ENCODE assay signal across 10 cellular contexts in genomic region chr4:145920205-145920604, GRCh38. TPM values are rescaled to one million over a fixed set of nuclear protein-coding genes. Genes with fewer than 3 reads are reported as not detected.
DNase-seq lines count a peak whose midpoint lies in the region; ATAC-seq lines count a peak whose summit lies in the region.
"Had no signal": no experiment of that assay in that cellular context is flagged by ENCODE, and none has a peak within 500 bp of the region (broad histone marks: within the 10 kb centered on the region; RNA-seq: fewer than 3 reads in every experiment).

No MANE protein-coding gene starts in this region.

- H3K4me3 ChIP-seq in aorta (ENCODE audit: low read length in 2 of 2) = no peak overlapping the region

- no peaks in the 10 kb centered on the region for H3K36me3 ChIP-seq in aorta (ENCODE audit: control insufficient read depth in 1 of 2, insufficient read depth in 2 of 2, low read length in 1 of 2)

- H3K27ac ChIP-seq in aorta (ENCODE audit: low read depth in 1 of 2, low read length in 2 of 2) = peak overlapping the region in 1 of 2 donors; percentile 28
- H3K27ac ChIP-seq: 22Rv1 had no signal

- no peak for DNase-seq in activated T-cell treated with anti-CD3 and anti-CD28 coated beads, Interleukin-2, amount 50 U/mL, for 24 hours
- DNase-seq in activated T-cell treated with anti-CD3 and anti-CD28 coated beads for 4 hours (no peak), dedifferentiated amniotic fluid mesenchymal stem cell (ENCODE audit: extremely low spot score) (peak; percentile 95), lung microvascular endothelial cell (ENCODE audit: low read depth in 2 of 2) (peak; percentile 83 to 97), aorta (peak in 1 of 2 donors; percentile 57), NCI-H345 (lab: John Stamatoyannopoulos, UW) (no peak), retina (no peak)
- DNase-seq in activated T-helper 1 cell treated with anti-CD3 and anti-CD28 coated beads, Interleukin-12 subunit alpha, Interleukin-12 subunit beta, Interleukin-2, Interleukin-4 antibody, amounts not matched to agents 30 ng/mL and 10 ng/mL and 1 ng/mL, durations not matched to agents 14 hours and 24 hours and 36 hours (ENCODE audit: low spot score) = no peak
- DNase-seq: NCI-H748 treated with DMSO at 0.1 percent for 48 hours had no signal

- H3K36me3 Mint-ChIP-seq in activated T-cell treated with anti-CD3 and anti-CD28 coated beads, Interleukin-2, amount 50 U/mL, for 24 hours (ENCODE audit: low read depth) = peaks cover 62% of the 10 kb centered on the region
- peaks cover 18% of the 10 kb centered on the region for H3K36me3 Mint-ChIP-seq in activated T-helper 1 cell treated with anti-CD3 and anti-CD28 coated beads, Interleukin-12 subunit alpha, Interleukin-12 subunit beta, Interleukin-2, Interleukin-4 antibody, amounts not matched to agents 30 ng/mL and 10 ng/mL and 1 ng/mL, durations not matched to agents 14 hours and 24 hours and 36 hours (ENCODE audit: low read depth)

- H3K27me3 Mint-ChIP-seq in activated T-cell treated with anti-CD3 and anti-CD28 coated beads, Interleukin-2, amount 50 U/mL, for 24 hours = no peaks in the 10 kb centered on the region
- H3K27me3 Mint-ChIP-seq in activated T-helper 1 cell treated with anti-CD3 and anti-CD28 coated beads, Interleukin-12 subunit alpha, Interleukin-12 subunit beta, Interleukin-2, Interleukin-4 antibody, amounts not matched to agents 30 ng/mL and 10 ng/mL and 1 ng/mL, durations not matched to agents 14 hours and 24 hours and 36 hours (ENCODE audit: insufficient read depth) = no peaks in the 10 kb centered on the region

- H3K4me3 Mint-ChIP-seq in activated T-cell treated with anti-CD3 and anti-CD28 coated beads, Interleukin-2, amount 50 U/mL, for 24 hours = no peak overlapping the region
- no peak overlapping the region for H3K4me3 Mint-ChIP-seq in activated T-helper 1 cell treated with anti-CD3 and anti-CD28 coated beads, Interleukin-12 subunit alpha, Interleukin-12 subunit beta, Interleukin-2, Interleukin-4 antibody, amounts not matched to agents 30 ng/mL and 10 ng/mL and 1 ng/mL, durations not matched to agents 14 hours and 24 hours and 36 hours

- peaks cover 55% of the 10 kb centered on the region for H3K4me1 Mint-ChIP-seq in activated T-cell treated with anti-CD3 and anti-CD28 coated beads, Interleukin-2, amount 50 U/mL, for 24 hours (ENCODE audit: low read depth)
- peaks cover 21% of the 10 kb centered on the region for H3K4me1 Mint-ChIP-seq in activated T-helper 1 cell treated with anti-CD3 and anti-CD28 coated beads, Interleukin-12 subunit alpha, Interleukin-12 subunit beta, Interleukin-2, Interleukin-4 antibody, amounts not matched to agents 30 ng/mL and 10 ng/mL and 1 ng/mL, durations not matched to agents 14 hours and 24 hours and 36 hours (ENCODE audit: low read depth)

- WGBS in aorta, 2 donors = 33 to 37% methylated on average over 8 of the region's 8 CpGs

- no peaks in the 10 kb centered on the region for H3K9me3 Mint-ChIP-seq in activated T-cell treated with anti-CD3 and anti-CD28 coated beads, Interleukin-2, amount 50 U/mL, for 24 hours
- H3K9me3 Mint-ChIP-seq in activated T-helper 1 cell treated with anti-CD3 and anti-CD28 coated beads, Interleukin-12 subunit alpha, Interleukin-12 subunit beta, Interleukin-2, Interleukin-4 antibody, amounts not matched to agents 30 ng/mL and 10 ng/mL and 1 ng/mL, durations not matched to agents 14 hours and 24 hours and 36 hours = peaks cover 5% of the 10 kb centered on the region

- intact Hi-C loops in aorta (cut with DNase I) = no loop called here
- intact Hi-C loops in activated T-helper 1 cell treated with anti-CD3 and anti-CD28 coated beads, Interleukin-12 subunit alpha, Interleukin-12 subunit beta, Interleukin-2, Interleukin-4 antibody, amounts not matched to agents 30 ng/mL and 10 ng/mL and 1 ng/mL, durations not matched to agents 14 hours and 24 hours and 36 hours (cut with micrococcal nuclease) = no loop called here

- H3K27me3 ChIP-seq in aorta (ENCODE audit: control insufficient read depth in 1 of 2, insufficient read depth in 2 of 2, low read length in 1 of 2) = no peaks in the 10 kb centered on the region

- no peaks in the 10 kb centered on the region for H3K9me3 ChIP-seq in aorta (ENCODE audit: control insufficient read depth, low read length)

- H3K27ac Mint-ChIP-seq in activated T-cell treated with anti-CD3 and anti-CD28 coated beads, Interleukin-2, amount 50 U/mL, for 24 hours = peak overlapping the region; percentile 0
- no peak overlapping the region for H3K27ac Mint-ChIP-seq in activated T-helper 1 cell treated with anti-CD3 and anti-CD28 coated beads, Interleukin-12 subunit alpha, Interleukin-12 subunit beta, Interleukin-2, Interleukin-4 antibody, amounts not matched to agents 30 ng/mL and 10 ng/mL and 1 ng/mL, durations not matched to agents 14 hours and 24 hours and 36 hours

- peak; percentile 54 for ATAC-seq in aorta (ENCODE audit: low FRiP score)

- no peaks in the 10 kb centered on the region for H3K4me1 ChIP-seq in aorta (ENCODE audit: control insufficient read depth in 1 of 2, insufficient read depth in 2 of 2, low read length in 2 of 2)

RNA-seq across cellular contexts. Expression of gene ZNF827, which starts 18.4 kb away (rescaled TPM):
- 2.4 and 2.6 TPM in 2 replicates for total RNA-seq in lung microvascular endothelial cell
- 10 to 100 TPM; 19.5 to 29.2 TPM for total RNA-seq in aorta
- polyA plus RNA-seq in aorta = 1 to 10 TPM; 2.6 to 5.1 TPM
- total RNA-seq in activated T-helper 1 cell treated with anti-CD3 and anti-CD28 coated beads, Interleukin-12 subunit alpha, Interleukin-12 subunit beta, Interleukin-2, Interleukin-4 antibody, amounts not matched to agents 30 ng/mL and 10 ng/mL and 1 ng/mL, durations not matched to agents 14 hours and 24 hours and 36 hours = 50.7 and 51.1 TPM in 2 replicates

Comparison
In these comparisons a context has a peak if more than half of its experiments do, and no peak if none do; other contexts are left out.
1. DNase-seq: peak in dedifferentiated amniotic fluid mesenchymal stem cell (single experiment) and lung microvascular endothelial cell (2 of 2); none in activated T-cell treated with anti-CD3 and anti-CD28 coated beads, Interleukin-2, amount 50 U/mL, for 24 hours (single experiment), activated T-cell treated with anti-CD3 and anti-CD28 coated beads for 4 hours (single experiment), activated T-helper 1 cell treated with anti-CD3 and anti-CD28 coated beads, Interleukin-12 subunit alpha, Interleukin-12 subunit beta, Interleukin-2, Interleukin-4 antibody, amounts not matched to agents 30 ng/mL and 10 ng/mL and 1 ng/mL, durations not matched to agents 14 hours and 24 hours and 36 hours (single experiment), NCI-H345 (single experiment) and retina (single experiment).